Comparison of ENCODE assay signal across 24 cellular contexts in genomic region chr22:26922804-26923203, GRCh38.
DNase-seq lines count a peak whose midpoint lies in the region; ATAC-seq, FAIRE-seq and TF ChIP-seq lines count a peak whose summit lies in the region.
"Had no signal": no experiment of that assay in that cellular context is flagged by ENCODE, and none has a peak within 500 bp of the region (broad histone marks: within the 10 kb centered on the region; RNA-seq: fewer than 3 reads in every experiment).

No MANE protein-coding gene starts in this region.

- no TSS peak for BruUV-seq in HepG2 (replicated peaks; lab: Mats Ljungman, UMichigan)

- H3K4me2 ChIP-seq in HepG2 (ENCODE audit: low read depth, low read length): no peak overlapping the region
- no peak overlapping the region for H3K4me2 ChIP-seq in Karpas-422 (ENCODE audit: low read depth, low read length, poor library complexity, severe bottlenecking)

- TF ChIP-seq EP300 in HepG2 (IDR thresholded peaks at IDR 0.05; ENCODE audit: low read depth in 2 of 2, low read length in 2 of 2): no peak
- no peak for TF ChIP-seq EP300 in HepG2 (CRISPR knock-in tag; IDR thresholded peaks at IDR 0.05; ENCODE audit: borderline replicate concordance)

- no peaks in the 10 kb centered on the region for H3K9me3 Mint-ChIP-seq in endodermal cell
- H3K9me3 Mint-ChIP-seq: central memory CD8-positive, alpha-beta T cell had no signal

- TF ChIP-seq RAD21 in HepG2 (CRISPR knock-in tag; IDR thresholded peaks at IDR 0.05): no peak

- TF ChIP-seq POLR2A in HepG2 (IDR thresholded peaks at IDR 0.05; ENCODE audit: insufficient read depth in 1 of 2, low read depth in 2 of 2, low read length in 2 of 2) (no peak), right lobe of liver (IDR thresholded peaks at IDR 0.05) (no peak)

- H3K27ac ChIP-seq in HepG2 (ENCODE audit: extremely low read length, insufficient read depth, low read length) (no peak overlapping the region), right lobe of liver (no peak overlapping the region), Karpas-422 (ENCODE audit: low read length) (no peak overlapping the region), endodermal cell (ENCODE audit: low read depth, low read length) (no peak overlapping the region)
- H3K27ac ChIP-seq: esophagus squamous epithelium, SK-N-MC had no signal

- H3K4me3 ChIP-seq in HepG2 (replicated peaks in 1 of 3; ENCODE audit: insufficient read depth in 1 of 3, low read depth in 2 of 3, low read length in 3 of 3): no peak overlapping the region
- H3K4me3 ChIP-seq in right lobe of liver: no peak overlapping the region
- no peak overlapping the region for H3K4me3 ChIP-seq in Karpas-422 (ENCODE audit: low read length)
- no peak overlapping the region for H3K4me3 ChIP-seq in endodermal cell (ENCODE audit: low read length)
- H3K4me3 ChIP-seq: esophagus squamous epithelium, MG63, SK-N-MC had no signal

- H3K79me2 ChIP-seq in HepG2 (ENCODE audit: insufficient read depth, low read length) (no peaks in the 10 kb centered on the region), Karpas-422 (ENCODE audit: low read length) (no peaks in the 10 kb centered on the region)

- H3K27ac Mint-ChIP-seq in endodermal cell: no peak overlapping the region
- H3K27ac Mint-ChIP-seq: CD4-positive, alpha-beta memory T cell had no signal

- H3K4me3 Mint-ChIP-seq in endodermal cell: no peak overlapping the region
- H3K4me3 Mint-ChIP-seq: CD4-positive, alpha-beta memory T cell; central memory CD8-positive, alpha-beta T cell had no signal

- H3K9me2 ChIP-seq in Karpas-422 (replicated peaks; ENCODE audit: insufficient read depth, low read length): no peaks in the 10 kb centered on the region

- H3K4me1 ChIP-seq in HepG2 (ENCODE audit: insufficient read depth, low read length) (no peaks in the 10 kb centered on the region), right lobe of liver (no peaks in the 10 kb centered on the region), Karpas-422 (ENCODE audit: low read length) (no peaks in the 10 kb centered on the region), endodermal cell (ENCODE audit: control insufficient read depth, insufficient read depth, low read length) (no peaks in the 10 kb centered on the region)
- H3K4me1 ChIP-seq: esophagus squamous epithelium had no signal

- H3K27me3 Mint-ChIP-seq in endodermal cell (ENCODE audit: insufficient read depth): peaks cover 13% of the 10 kb centered on the region

- H4K20me1 ChIP-seq in HepG2 (ENCODE audit: insufficient read depth, low read length) (no peaks in the 10 kb centered on the region), Karpas-422 (ENCODE audit: insufficient read depth, low read depth, low read length) (no peaks in the 10 kb centered on the region)

- no peaks in the 10 kb centered on the region for H3K36me3 Mint-ChIP-seq in endodermal cell (ENCODE audit: low read depth)

- no peak for DNase-seq in HepG2 (ENCODE audit: low spot score)
- DNase-seq in right lobe of liver: no peak
- DNase-seq in Karpas-422: peak; percentile 42
- DNase-seq in endodermal cell: peak; percentile 92
- peak; percentile 25 for DNase-seq in stimulated activated CD8-positive, alpha-beta memory T cell treated with anti-CD3 and anti-CD28 coated beads, Interleukin-4, amount 100 ng/mL, for 48 hours
- no peak for DNase-seq in SKM-1 treated with dmso at 0.1 percent for 144 hours (lab: John Stamatoyannopoulos, UW; ENCODE audit: unreplicated experiment)
- no peak for DNase-seq in HCEC 1CT
- no peak for DNase-seq in glomerular visceral epithelial cell (ENCODE audit: extremely low spot score)
- DNase-seq: activated CD4-positive, CD25-positive, alpha-beta regulatory T cell treated with anti-CD3 and anti-CD28 coated beads, Interleukin-2, amount 50 U/mL, for 72 hours; activated CD8-positive, alpha-beta memory T cell treated with anti-CD3 and anti-CD28 coated beads, Interleukin-2, amount 50 U/mL, for 48 hours; activated gamma-delta T cell treated with Interleukin-2 at 50 U/mL for 16 hours; CD4-positive, alpha-beta memory T cell; DMS79; esophagus squamous epithelium; MG63; NCI-H146; NCI-H774; occipital lobe; PC-3; stimulated activated CD4-positive, alpha-beta T cell treated with anti-CD3 and anti-CD28 coated beads, Interleukin-12 subunit alpha, Interleukin-12 subunit beta, amount 100 ng/mL, for 4 hours; T1000 had no signal

- POLR2A ChIA-PET in HepG2 (lab: Yijun Ruan, JAX): no interaction called here

- no peak overlapping the region for H3K9ac ChIP-seq in HepG2 (ENCODE audit: insufficient read depth, low read depth, low read length)
- no peak overlapping the region for H3K9ac ChIP-seq in Karpas-422 (ENCODE audit: low read length)
- no peak overlapping the region for H3K9ac ChIP-seq in endodermal cell (ENCODE audit: extremely low read depth, low read length, poor library complexity, severe bottlenecking)

- 19% methylated on average over 5 of the region's 5 CpGs for WGBS in HepG2 (ENCODE audit: low lambda C conversion rate)
- WGBS in right lobe of liver (ENCODE audit: insufficient coverage, low coverage, low lambda C conversion rate, missing lambda C conversion rate): 31% methylated on average over 5 of the region's 5 CpGs
- WGBS in endodermal cell (ENCODE audit: insufficient coverage in 1 of 2, insufficient read length in 1 of 2), 2 experiments: 35 to 42% methylated on average over 3 to 5 of the region's 5 CpGs

- intact Hi-C loops in HepG2 (cut with micrococcal nuclease; ENCODE audit: unreplicated experiment) (no loop called here), right lobe of liver (cut with DNase I) (no loop called here)

- H2AFZ ChIP-seq in HepG2 (ENCODE audit: low read length) (no peak overlapping the region), Karpas-422 (ENCODE audit: low read length) (no peak overlapping the region)

- CTCF ChIA-PET in HepG2 (lab: Yijun Ruan, JAX; ENCODE audit: low intra/inter-chr PET ratio, low total read pairs): no interaction called here

- H3K27me3 ChIP-seq in HepG2 (ENCODE audit: control insufficient read depth in 1 of 2, insufficient read depth in 2 of 2, low read length in 2 of 2) (no peaks in the 10 kb centered on the region), right lobe of liver (no peaks in the 10 kb centered on the region), Karpas-422 (ENCODE audit: low read length) (no peaks in the 10 kb centered on the region), endodermal cell (ENCODE audit: control insufficient read depth, insufficient read depth, low read length, poor library complexity, severe bottlenecking) (peaks cover 5% of the 10 kb centered on the region)
- H3K27me3 ChIP-seq: MG63 had no signal

- in situ Hi-C loops in HepG2 (cut with HindIII; ENCODE audit: extremely low pct_ligation_motif_present, low pct_unique_long_range_greater_than_20kb): no loop called here

- H3K4me1 Mint-ChIP-seq in endodermal cell: no peaks in the 10 kb centered on the region
- H3K4me1 Mint-ChIP-seq: CD4-positive, alpha-beta memory T cell; central memory CD8-positive, alpha-beta T cell had no signal

- H3K36me3 ChIP-seq in HepG2 (replicated peaks in 1 of 2; ENCODE audit: control insufficient read depth in 1 of 2, insufficient read depth in 2 of 2, low read length in 2 of 2) (no peaks in the 10 kb centered on the region), right lobe of liver (no peaks in the 10 kb centered on the region), Karpas-422 (ENCODE audit: insufficient read depth, low read length) (no peaks in the 10 kb centered on the region), endodermal cell (ENCODE audit: control insufficient read depth, insufficient read depth, low read length) (no peaks in the 10 kb centered on the region)
- H3K36me3 ChIP-seq: esophagus squamous epithelium, MG63 had no signal

- ATAC-seq in HepG2 (no peak), right lobe of liver (no peak)
- ATAC-seq: PC-3 had no signal

- FAIRE-seq in HepG2 (lab: Jason Lieb, UNC): no peak
- FAIRE-seq: HTR-8/SVneo had no signal

- no peak for TF ChIP-seq CTCF in HepG2 (CRISPR knock-in tag; IDR thresholded peaks at IDR 0.05)
- no peak for TF ChIP-seq CTCF in right lobe of liver (IDR thresholded peaks at IDR 0.05)
- TF ChIP-seq CTCF in endodermal cell (conservative IDR thresholded peaks at IDR 0.05): no peak

- H3K9me3 ChIP-seq in HepG2 (ENCODE audit: low read length) (no peaks in the 10 kb centered on the region), right lobe of liver (no peaks in the 10 kb centered on the region), Karpas-422 (ENCODE audit: low read length) (no peaks in the 10 kb centered on the region), endodermal cell (ENCODE audit: control insufficient read depth, low read length) (no peaks in the 10 kb centered on the region)
- H3K9me3 ChIP-seq: esophagus squamous epithelium, MG63 had no signal

TF ChIP-seq in HepG2, 621 proteins besides CTCF, POLR2A, EP300 and RAD21 (continues in another document):
- TF ChIP-seq BCL6 (CRISPR knock-in tag; IDR thresholded peaks at IDR 0.05) (no peak), ZNF629 (CRISPR knock-in tag; conservative IDR thresholded peaks at IDR 0.05) (0 out of 2 replicates have a peak, but pooled peaks have one; percentile 19), EHMT2 (IDR thresholded peaks at IDR 0.05; ENCODE audit: borderline replicate concordance, low read depth, low read length) (no peak; the same call in 1 of the 2 replicates), TERF1 (CRISPR knock-in tag; IDR thresholded peaks at IDR 0.05) (no peak), ZBTB33 (CRISPR knock-in tag; IDR thresholded peaks at IDR 0.05) (no peak)

Comparison
In these comparisons a context has a peak if more than half of its experiments do, and no peak if none do; other contexts are left out.
1. DNase-seq: peak in Karpas-422 (single experiment), endodermal cell (single experiment) and stimulated activated CD8-positive, alpha-beta memory T cell treated with anti-CD3 and anti-CD28 coated beads, Interleukin-4, amount 100 ng/mL, for 48 hours (single experiment); none in HepG2 (single experiment), right lobe of liver (0 of 3), SKM-1 treated with dmso at 0.1 percent for 144 hours (single experiment), HCEC 1CT (single experiment) and glomerular visceral epithelial cell (single experiment).